27 cellular contexts compared by ENCODE assay signal in genomic region chrX:33198561-33199279, GRCh38. TPM values are rescaled to one million over a fixed set of nuclear protein-coding genes. Genes with fewer than 3 reads are reported as not detected.
"Had no signal": no experiment of that assay in that cellular context is flagged by ENCODE, and none has a peak within 500 bp of the region (broad histone marks: within the 10 kb centered on the region; RNA-seq: fewer than 3 reads in every experiment).

No MANE protein-coding gene starts in this region.

- H3K36me3 ChIP-seq: brain microvascular endothelial cell had no signal

- H3K27ac ChIP-seq: brain microvascular endothelial cell, cardiac muscle cell had no signal

- H3K27me3 ChIP-seq: brain microvascular endothelial cell, cardiac muscle cell had no signal

- H3K4me1 Mint-ChIP-seq: activated CD8-positive, alpha-beta memory T cell treated with anti-CD3 and anti-CD28 coated beads, Interleukin-2, amount 10 ng/mL, durations not matched to agents 7 days and 5 days; T-helper 17 cell had no signal

- H3K36me3 Mint-ChIP-seq: activated CD8-positive, alpha-beta memory T cell treated with anti-CD3 and anti-CD28 coated beads, Interleukin-2, amount 10 ng/mL, durations not matched to agents 7 days and 5 days; activated naive CD8-positive, alpha-beta T cell; WTC11 had no signal

- H3K27ac Mint-ChIP-seq: activated CD8-positive, alpha-beta memory T cell treated with anti-CD3 and anti-CD28 coated beads, Interleukin-2, amount 10 ng/mL, durations not matched to agents 7 days and 5 days; activated naive CD4-positive, alpha-beta T cell treated with anti-CD3 and anti-CD28 coated beads for 36 hours; activated naive CD8-positive, alpha-beta T cell; T-helper 17 cell; WTC11 had no signal

- H3K4me3 ChIP-seq: cardiac muscle cell, K562 had no signal

- FAIRE-seq: K562, RCC 7860 had no signal

- H3K27me3 Mint-ChIP-seq: activated CD8-positive, alpha-beta memory T cell treated with anti-CD3 and anti-CD28 coated beads, Interleukin-2, amount 10 ng/mL, durations not matched to agents 7 days and 5 days; activated naive CD8-positive, alpha-beta T cell; T-helper 17 cell had no signal

- H3K4me3 Mint-ChIP-seq: activated CD8-positive, alpha-beta memory T cell treated with anti-CD3 and anti-CD28 coated beads, Interleukin-2, amount 10 ng/mL, durations not matched to agents 7 days and 5 days; activated naive CD4-positive, alpha-beta T cell treated with anti-CD3 and anti-CD28 coated beads for 36 hours; activated naive CD8-positive, alpha-beta T cell; activated T-cell treated with anti-CD3 and anti-CD28 coated beads, Interleukin-2, amount 50 U/mL, for 4 hours; T-helper 17 cell; WTC11 had no signal

- DNase-seq: activated CD4-positive, alpha-beta T cell treated with anti-CD3 and anti-CD28 coated beads for 48 hours; activated CD4-positive, alpha-beta T cell treated with anti-CD3 and anti-CD28 coated beads, Interleukin-2, amount 50 U/mL, for 48 hours; activated CD4-positive, CD25-positive, alpha-beta regulatory T cell treated with anti-CD3 and anti-CD28 coated beads, Interleukin-2, amount 50 U/mL, for 72 hours; activated CD8-positive, alpha-beta memory T cell treated with anti-CD3 and anti-CD28 coated beads, Interleukin-2, amount 10 ng/mL, durations not matched to agents 7 days and 5 days; activated gamma-delta T cell; activated naive CD4-positive, alpha-beta T cell treated with anti-CD3 and anti-CD28 coated beads for 36 hours; activated T-cell treated with anti-CD3 and anti-CD28 coated beads, Interleukin-2, amount 50 U/mL, for 4 hours; amygdala; brain microvascular endothelial cell; Kasumi-1; NCI-H1092; NCI-H1417 treated with DMSO at 0.1 percent for 48 hours; NCI-H1694; NCI-H2029; NCI-H2107; NCI-H2171 treated with DMSO at 0.1 percent for 48 hours; NCI-H226; NCI-H526 treated with DMSO at 0.1 percent for 48 hours; PC-3; SHP77 treated with DMSO at 0.1 percent for 48 hours; T-helper 17 cell; T-helper 9 cell had no signal

RNA-seq across cellular contexts. Expression of gene DMD, which starts 12.6 kb away (rescaled TPM):
- total RNA-seq: PC-3 had no signal
